13 cellular contexts compared by ENCODE assay signal in the genomic region with DNA sequence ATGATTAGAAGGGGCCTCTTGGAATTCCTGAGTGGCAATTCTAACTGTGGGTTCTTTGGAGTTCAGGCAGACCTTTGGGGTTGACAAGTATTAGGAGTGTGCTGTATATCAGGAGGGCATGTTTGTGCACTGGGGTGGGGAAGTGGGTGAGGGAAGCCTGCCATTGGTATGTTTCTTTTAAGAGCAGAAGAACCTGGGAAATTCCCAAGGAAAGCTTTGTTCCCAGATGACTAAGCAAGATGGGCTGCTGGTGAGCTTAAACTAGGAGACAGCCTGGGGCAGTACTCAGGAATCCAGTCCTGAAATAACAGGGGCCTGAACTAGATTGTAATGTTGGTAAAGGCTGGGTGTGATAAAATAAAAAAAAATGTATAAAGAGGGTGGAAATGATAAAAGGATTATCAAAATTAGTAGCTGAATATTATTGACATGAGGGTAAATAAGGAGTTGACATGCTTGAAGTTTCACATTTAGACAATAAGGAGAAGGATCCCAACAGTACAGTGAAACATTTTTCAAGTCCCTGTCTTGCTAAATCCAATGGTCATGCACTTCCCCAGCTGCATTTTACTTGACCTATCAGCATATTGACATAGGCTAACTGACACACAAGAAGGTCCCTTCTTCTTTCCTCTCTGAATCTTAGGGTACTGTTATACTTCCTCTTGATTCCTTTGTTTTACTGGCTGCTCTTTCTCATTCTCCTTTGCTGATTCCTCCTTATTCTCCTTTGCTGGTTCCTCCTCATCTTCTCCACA. TPM values are rescaled to one million over a fixed set of nuclear protein-coding genes. Genes with fewer than 3 reads are reported as not detected.
DNase-seq lines count a peak whose midpoint lies in the region; ATAC-seq, FAIRE-seq and TF ChIP-seq lines count a peak whose summit lies in the region.
"Had no signal": no experiment of that assay in that cellular context is flagged by ENCODE, and none has a peak within 500 bp of the region (broad histone marks: within the 10 kb centered on the region; RNA-seq: fewer than 3 reads in every experiment).

No MANE protein-coding gene starts in this region.

- FAIRE-seq in A549 (lab: Jason Lieb, UNC) = no peak
- FAIRE-seq: GM18507 had no signal

- ATAC-seq in A549 (peak; percentile 42 to 81; a peak in 4 of 6 replicates), GM18867 (IDR thresholded peaks at IDR 0.05; ENCODE audit: unreplicated experiment) (no peak), HG03196 (IDR thresholded peaks at IDR 0.05; ENCODE audit: unreplicated experiment) (no peak), HG03457 (IDR thresholded peaks at IDR 0.05; ENCODE audit: unreplicated experiment) (no peak)
- no peak for ATAC-seq in stimulated activated effector memory CD8-positive, alpha-beta T cell treated with anti-CD3 and anti-CD28 coated beads, Interleukin-12 subunit alpha, Interleukin-12 subunit beta, amount 100 ng/mL, for 72 hours
- ATAC-seq: natural killer cell treated with Interleukin-12 subunit alpha and Interleukin-12 subunit beta and Interleukin-15 and Interleukin-18, amount 100 ng/mL, for 72 hours had no signal

- H3K9me3 Mint-ChIP-seq in stimulated activated effector memory CD8-positive, alpha-beta T cell treated with anti-CD3 and anti-CD28 coated beads, Interleukin-12 subunit alpha, Interleukin-12 subunit beta, amount 100 ng/mL, for 72 hours = peaks cover 5% of the 10 kb centered on the region

- peak; percentile 25 to 57; a peak in 3 of 5 replicates for TF ChIP-seq EP300 in A549 (IDR thresholded peaks at IDR 0.05)

- peaks cover 34% of the 10 kb centered on the region for H3K4me1 Mint-ChIP-seq in stimulated activated effector memory CD8-positive, alpha-beta T cell treated with anti-CD3 and anti-CD28 coated beads, Interleukin-12 subunit alpha, Interleukin-12 subunit beta, amount 100 ng/mL, for 72 hours

- POLR2A ChIA-PET in A549 (lab: Yijun Ruan, JAX) = no interaction called here

- H3K9me3 ChIP-seq in A549 = peaks cover 15% of the 10 kb centered on the region; the same call in 2 of the 3 replicates

- H3K4me3 ChIP-seq in A549 = no peak overlapping the region

- peaks cover 74% of the 10 kb centered on the region for H3K4me1 ChIP-seq in A549

- H3K27ac Mint-ChIP-seq in stimulated activated effector memory CD8-positive, alpha-beta T cell treated with anti-CD3 and anti-CD28 coated beads, Interleukin-12 subunit alpha, Interleukin-12 subunit beta, amount 100 ng/mL, for 72 hours = no peak overlapping the region

- H3K4me3 Mint-ChIP-seq in stimulated activated effector memory CD8-positive, alpha-beta T cell treated with anti-CD3 and anti-CD28 coated beads, Interleukin-12 subunit alpha, Interleukin-12 subunit beta, amount 100 ng/mL, for 72 hours = no peak overlapping the region
- H3K4me3 Mint-ChIP-seq: natural killer cell treated with Interleukin-12 subunit alpha and Interleukin-12 subunit beta and Interleukin-15 and Interleukin-18, amount 100 ng/mL, for 72 hours had no signal

- DNase-seq in A549 (ENCODE audit: low read depth in 1 of 2, low spot score in 1 of 2) = peak; percentile 55 to 87
- peak; percentile 56 for DNase-seq in HCEC 1CT
- DNase-seq in astrocyte of the hippocampus (ENCODE audit: low read depth, low spot score) = peak; percentile 92
- peak; percentile 93 for DNase-seq in kidney tubule cell (ENCODE audit: low spot score)
- DNase-seq in stimulated activated effector memory CD8-positive, alpha-beta T cell treated with anti-CD3 and anti-CD28 coated beads, Interleukin-12 subunit alpha, Interleukin-12 subunit beta, amount 100 ng/mL, for 72 hours (ENCODE audit: low spot score in 2 of 2) = no peak
- DNase-seq: activated naive CD4-positive, alpha-beta T cell treated with Interleukin-2 at 50 U/mL for 16 hours; NCI-H345 had no signal

- CTCF ChIA-PET in A549 (lab: Yijun Ruan, JAX) = interaction anchor here (0.7 to 2.3 kb wide), 3 partner anchors 9 to 143 kb away, joined by 3 to 7 read pairs (median 4); no protein-coding TSS in a partner anchor

- H3K36me3 Mint-ChIP-seq in stimulated activated effector memory CD8-positive, alpha-beta T cell treated with anti-CD3 and anti-CD28 coated beads, Interleukin-12 subunit alpha, Interleukin-12 subunit beta, amount 100 ng/mL, for 72 hours = no peaks in the 10 kb centered on the region

- H3K4me2 ChIP-seq in A549 = peak overlapping the region; percentile 55

- no peak for TF ChIP-seq RAD21 in A549 (conservative IDR thresholded peaks at IDR 0.05 in 1 of 2, IDR thresholded peaks at IDR 0.05 in 1 of 2)

- TF ChIP-seq CTCF in A549 (IDR thresholded peaks at IDR 0.05) = no peak

- peak overlapping the region; percentile 79 to 91 for H3K27ac ChIP-seq in A549
- H3K27ac ChIP-seq: C4-2B had no signal

- no peak for TF ChIP-seq POLR2A in A549 (IDR thresholded peaks at IDR 0.05; ENCODE audit: low read length)

TF ChIP-seq in A549, 52 proteins besides CTCF, POLR2A, EP300 and RAD21:
- TF ChIP-seq NR3C1 (IDR thresholded peaks at IDR 0.05) (no peak), ZNF302 (CRISPR knock-in tag; IDR thresholded peaks at IDR 0.05) (no peak), RCOR1 (IDR thresholded peaks at IDR 0.05; ENCODE audit: low read depth, low read length) (no peak), GATA3 (IDR thresholded peaks at IDR 0.05; ENCODE audit: borderline replicate concordance) (peak; percentile 38; the same call in 1 of the 2 replicates), HOXA7 (CRISPR knock-in tag; IDR thresholded peaks at IDR 0.05) (no peak), HOXB13 (CRISPR knock-in tag; IDR thresholded peaks at IDR 0.05; ENCODE audit: low read depth) (no peak), PBX3 (IDR thresholded peaks at IDR 0.05) (no peak), E2F6 (IDR thresholded peaks at IDR 0.05; ENCODE audit: borderline replicate concordance, low read depth) (no peak), NFE2L2 (conservative IDR thresholded peaks at IDR 0.05; ENCODE audit: low read length) (0 out of 2 replicates have a peak, but pooled peaks have one; percentile 30), CBX8 (IDR thresholded peaks at IDR 0.05) (no peak), BHLHE40 (IDR thresholded peaks at IDR 0.05; ENCODE audit: low read depth, low read length) (no peak), MAFK (IDR thresholded peaks at IDR 0.05; ENCODE audit: partially characterized antibody) (peak; percentile 70), POLR2AphosphoS2 (conservative IDR thresholded peaks at IDR 0.05; ENCODE audit: low read length) (no peak), ZFP36 (IDR thresholded peaks at IDR 0.05; ENCODE audit: borderline replicate concordance, partially characterized antibody) (no peak), ZC3H11A (IDR thresholded peaks at IDR 0.05) (no peak), RARB (CRISPR knock-in tag; IDR thresholded peaks at IDR 0.05) (no peak), ESRRA (IDR thresholded peaks at IDR 0.05; ENCODE audit: borderline replicate concordance, low read length) (no peak), BCL3 (IDR thresholded peaks at IDR 0.05) (0 out of 3 replicates have a peak, but pooled peaks have one; percentile 26), MAX (IDR thresholded peaks at IDR 0.05) (no peak), CHD4 (IDR thresholded peaks at IDR 0.05; ENCODE audit: borderline replicate concordance) (no peak), FOSL2 (IDR thresholded peaks at IDR 0.05) (0 out of 2 replicates have a peak, but pooled peaks have one; percentile 8), FOSL2 (CRISPR knock-in tag; IDR thresholded peaks at IDR 0.05) (peak; percentile 55), JUN (IDR thresholded peaks at IDR 0.05) (0 out of 5 replicates have a peak, but pooled peaks of 1 of the 2 experiments have one; percentile 31), ATOH8 (CRISPR knock-in tag; IDR thresholded peaks at IDR 0.05; ENCODE audit: low read depth) (no peak)
TF ChIP-seq in A549: peak in this region for 6.

RNA-seq across cellular contexts. Expression of gene IFNGR1, which starts 18.4 kb away (rescaled TPM):
- 48.7 and 54.9 TPM in 2 replicates for polyA plus RNA-seq in A549 (2011; rRNA removed)
- polyA plus RNA-seq in A549 (2012; cell fraction: cytosol; rRNA removed) = 8.9 and 10.3 TPM in 2 replicates
- polyA plus RNA-seq in A549 (2012; cell fraction: nucleus; rRNA removed) = 7.4 and 9.9 TPM in 2 replicates
- 29.8 to 33.2 TPM (median 31.2 TPM) in 3 replicates for polyA plus RNA-seq in A549 (2017; fragmentation: RNase III; extraction: RNeasy Plus Mini Kit Qiagen cat#74134 plus additional on column Dnase treatment)
- polyA minus RNA-seq in A549 (2011; rRNA and poly(A)+ RNA removed) = 24.3 and 33.7 TPM in 2 replicates

Comparison
In these comparisons a context has a peak if more than half of its experiments do, and no peak if none do; other contexts are left out.
1. ATAC-seq: peak in A549 (2 of 2); none in GM18867 (single experiment), HG03196 (single experiment), HG03457 (single experiment) and stimulated activated effector memory CD8-positive, alpha-beta T cell treated with anti-CD3 and anti-CD28 coated beads, Interleukin-12 subunit alpha, Interleukin-12 subunit beta, amount 100 ng/mL, for 72 hours (single experiment).
2. DNase-seq: peak in A549 (2 of 2), HCEC 1CT (single experiment), astrocyte of the hippocampus (single experiment) and kidney tubule cell (single experiment); none in stimulated activated effector memory CD8-positive, alpha-beta T cell treated with anti-CD3 and anti-CD28 coated beads, Interleukin-12 subunit alpha, Interleukin-12 subunit beta, amount 100 ng/mL, for 72 hours (0 of 2).